8 cellular contexts compared by ENCODE assay signal in genomic region chr17:43707184-43707583, GRCh38. TPM values are rescaled to one million over a fixed set of nuclear protein-coding genes. Genes with fewer than 3 reads are reported as not detected.
"Had no signal": no experiment of that assay in that cellular context is flagged by ENCODE, and none has a peak within 500 bp of the region (broad histone marks: within the 10 kb centered on the region; RNA-seq: fewer than 3 reads in every experiment).

No MANE protein-coding gene starts in this region.

- FAIRE-seq: G401.6, GM12878, GM12891, GM12892, GM18507, GM19239 had no signal

- DNase-seq: GDM1, GF-D8 had no signal

- ATAC-seq: GM12878 had no signal

- H3K4me3 ChIP-seq: GM12878 had no signal

RNA-seq across cellular contexts. Expression of gene SOST, which starts 51.4 kb away (rescaled TPM):
- total RNA-seq: GM12878 had no signal
- polyA plus RNA-seq: GM12878 had no signal
